Comparison of ENCODE assay signal across 9 cellular contexts in genomic region chr1:230208619-230209261, GRCh38.
DNase-seq lines count a peak whose midpoint lies in the region; ATAC-seq, FAIRE-seq and TF ChIP-seq lines count a peak whose summit lies in the region.
"Had no signal": no experiment of that assay in that cellular context is flagged by ENCODE, and none has a peak within 500 bp of the region (broad histone marks: within the 10 kb centered on the region; RNA-seq: fewer than 3 reads in every experiment).

No MANE protein-coding gene starts in this region.

- peaks cover 3 to 7% of the 10 kb centered on the region in 2 experiments; a peak in 3 of 4 replicates for H3K36me3 ChIP-seq in GM12878 (ENCODE audit: control insufficient read depth in 2 of 2, insufficient read depth in 2 of 2, low read length in 1 of 2)

- no peaks in the 10 kb centered on the region for H3K9me3 ChIP-seq in GM12878 (replicated peaks; ENCODE audit: control insufficient read depth, insufficient read depth, low read length)

- no peak for TF ChIP-seq POLR2A in GM12878 (IDR thresholded peaks at IDR 0.05; ENCODE audit: low read depth, low read length)

- 11% methylated on average over 10 of the region's 10 CpGs for WGBS in GM12878 (ENCODE audit: insufficient coverage, insufficient replicate concordance, low lambda C conversion rate, missing lambda C conversion rate)

- peak overlapping the region; percentile 18; the same call in 1 of the 2 replicates for H3K4me2 ChIP-seq in GM12878 (ENCODE audit: control insufficient read depth, insufficient read depth)

- in situ Hi-C loops in GM12878 (cut with MboI) = no loop called here

- peaks cover 2% of the 10 kb centered on the region for H3K79me2 ChIP-seq in GM12878 (ENCODE audit: control insufficient read depth, insufficient read depth, low read length)

- DNase-seq in DMS53 (lab: John Stamatoyannopoulos, UW) (peak; percentile 26), DMS53 treated with DMSO at 0.1 percent for 48 hours (lab: John Stamatoyannopoulos, UW; ENCODE audit: unreplicated experiment) (no peak), GM12878 (ENCODE audit: low read depth, low spot score) (no peak), AG08395 (ENCODE audit: low spot score) (no peak), hepatic stellate cell (ENCODE audit: low spot score) (no peak), posterior vena cava (ENCODE audit: low spot score) (no peak)
- peak; percentile 30 for DNase-seq in stimulated activated CD8-positive, alpha-beta memory T cell treated with anti-CD3 and anti-CD28 coated beads, Interleukin-12 subunit alpha, Interleukin-12 subunit beta, amount 100 ng/mL, for 4 hours (ENCODE audit: low read depth)

- peak overlapping the region; percentile 24 for H2AFZ ChIP-seq in GM12878 (ENCODE audit: control insufficient read depth, low read depth, low read length)

- ATAC-seq in HG03175 (IDR thresholded peaks at IDR 0.05; ENCODE audit: unreplicated experiment) = peak; percentile 56
- peak; percentile 66 for ATAC-seq in GM12878

- no peak for TF ChIP-seq RAD21 in GM12878 (IDR thresholded peaks at IDR 0.05; ENCODE audit: insufficient read depth, low read depth, low read length)

- FAIRE-seq in GM12878 (lab: Jason Lieb, UNC) = no peak

- intact Hi-C loops in GM12878 (cut with micrococcal nuclease; ENCODE audit: unreplicated experiment) (no loop called here), posterior vena cava (cut with DNase I) (no loop called here)

- TF ChIP-seq EP300 in GM12878 (IDR thresholded peaks at IDR 0.05; ENCODE audit: borderline replicate concordance in 1 of 2, control insufficient read depth in 1 of 2, low read depth in 2 of 2, low read length in 2 of 2) = no peak

- SMC1A ChIA-PET in GM12878 (lab: Charles Lee; ENCODE audit: uncharacterized antibody, unreplicated experiment) = interaction anchor here (1.0 to 2.2 kb wide), 4 partner anchors 12 to 96 kb away, joined by 4 to 10 read pairs (median 4); no protein-coding TSS in a partner anchor

- CTCF ChIA-PET in GM12878 (lab: Yijun Ruan, JAX) = interaction anchor here (0.8 to 2.2 kb wide), 6 partner anchors 13 to 99 kb away, joined by 3 to 6 read pairs (median 3); no protein-coding TSS in a partner anchor

- H3K27ac ChIP-seq in GM12878 (ENCODE audit: control insufficient read depth, insufficient read depth) = no peak overlapping the region; the same call in 1 of the 2 replicates
- H3K27ac ChIP-seq: 22Rv1 had no signal

- no peak overlapping the region for H3K9ac ChIP-seq in GM12878 (ENCODE audit: control insufficient read depth, insufficient read depth, low read length)

- H3K4me1 ChIP-seq in GM12878 (ENCODE audit: control insufficient read depth, insufficient read depth, low read length) = peaks cover 43% of the 10 kb centered on the region

- no peaks in the 10 kb centered on the region for H4K20me1 ChIP-seq in GM12878 (ENCODE audit: control insufficient read depth, insufficient read depth)

- H3K4me3 ChIP-seq in GM12878 = no peak overlapping the region

- H3K27me3 ChIP-seq in GM12878 (replicated peaks in 1 of 2; ENCODE audit: control insufficient read depth in 2 of 2, insufficient read depth in 2 of 2, low read length in 1 of 2) = no peaks in the 10 kb centered on the region

- RAD21 ChIA-PET in GM12878 (lab: Charles Lee; ENCODE audit: unreplicated experiment) = interaction anchor here (0.7 to 1.5 kb wide), 3 partner anchors 41 to 99 kb away, joined by 3 read pairs; no protein-coding TSS in a partner anchor

- POLR2A ChIA-PET in GM12878 (lab: Charles Lee) = no interaction called here

- BruUV-seq in GM12878 (replicated peaks; lab: Mats Ljungman, UMichigan) = TSS peak; percentile 39

- peak in 2 of 3 experiments; percentile 3 to 13; a peak in 1 of 6 replicates for TF ChIP-seq CTCF in GM12878 (IDR thresholded peaks at IDR 0.05 in 2 of 3, conservative IDR thresholded peaks at IDR 0.05 in 1 of 3; ENCODE audit: control insufficient read depth in 2 of 3, extremely low read depth in 1 of 3, insufficient read depth in 1 of 3, low read depth in 3 of 3, low read length in 3 of 3)

TF ChIP-seq in GM12878, 131 proteins besides CTCF, POLR2A, EP300 and RAD21 (continues in another document):
- TF ChIP-seq FOS (IDR thresholded peaks at IDR 0.05; ENCODE audit: borderline replicate concordance, extremely low read depth, insufficient read length) = no peak
- no peak for TF ChIP-seq NBN (IDR thresholded peaks at IDR 0.05)
- TF ChIP-seq MTA3 (IDR thresholded peaks at IDR 0.05; ENCODE audit: borderline replicate concordance, low read length) = 0 out of 2 replicates have a peak, but pooled peaks have one; percentile 21
- TF ChIP-seq EED (IDR thresholded peaks at IDR 0.05; ENCODE audit: low read depth) = peak; percentile 47; the same call in 1 of the 2 replicates
- TF ChIP-seq JUNB (IDR thresholded peaks at IDR 0.05) = peak; percentile 47; the same call in 1 of the 2 replicates
- peak in 1 of 2 experiments; percentile 17; a peak in 1 of 4 replicates for TF ChIP-seq IKZF2 (IDR thresholded peaks at IDR 0.05)
- TF ChIP-seq EGR1 (IDR thresholded peaks at IDR 0.05; ENCODE audit: borderline replicate concordance in 1 of 2, low read depth in 2 of 2, low read length in 2 of 2) = peak in 1 of 2 experiments; percentile 21; a peak in 1 of 3 replicates
- TF ChIP-seq FOXM1 (IDR thresholded peaks at IDR 0.05; ENCODE audit: low read depth, low read length) = 0 out of 2 replicates have a peak, but pooled peaks have one; percentile 32
- no peak for TF ChIP-seq SMC3 (IDR thresholded peaks at IDR 0.05; ENCODE audit: borderline replicate concordance, low read length)
- no peak for TF ChIP-seq TCF7 (IDR thresholded peaks at IDR 0.05; ENCODE audit: borderline replicate concordance)
- TF ChIP-seq ZNF687 (IDR thresholded peaks at IDR 0.05) = peak; percentile 45; the same call in 1 of the 2 replicates
- TF ChIP-seq ZNF384 (IDR thresholded peaks at IDR 0.05; ENCODE audit: borderline replicate concordance, low read depth, low read length) = peak; percentile 88
- no peak for TF ChIP-seq CEBPB (IDR thresholded peaks at IDR 0.05; ENCODE audit: borderline replicate concordance in 1 of 2, low read depth in 2 of 2, low read length in 2 of 2)
- TF ChIP-seq IRF4 (IDR thresholded peaks at IDR 0.05; ENCODE audit: low read depth, low read length) = 0 out of 2 replicates have a peak, but pooled peaks have one; percentile 6
- TF ChIP-seq PKNOX1 (IDR thresholded peaks at IDR 0.05) = 0 out of 2 replicates have a peak, but pooled peaks have one; percentile 34
- TF ChIP-seq CREB1 (IDR thresholded peaks at IDR 0.05; ENCODE audit: low read depth) = 0 out of 2 replicates have a peak, but pooled peaks have one; percentile 14
- peak; percentile 35; the same call in 1 of the 2 replicates for TF ChIP-seq CREM (IDR thresholded peaks at IDR 0.05; ENCODE audit: low read depth)
- TF ChIP-seq RUNX3 (IDR thresholded peaks at IDR 0.05; ENCODE audit: low read length) = peak; percentile 36
- TF ChIP-seq RELB (IDR thresholded peaks at IDR 0.05; ENCODE audit: low read depth) = no peak

Comparison
In these comparisons a context has a peak if more than half of its experiments do, and no peak if none do; other contexts are left out.
1. DNase-seq: peak in DMS53 (single experiment) and stimulated activated CD8-positive, alpha-beta memory T cell treated with anti-CD3 and anti-CD28 coated beads, Interleukin-12 subunit alpha, Interleukin-12 subunit beta, amount 100 ng/mL, for 4 hours (single experiment); none in DMS53 treated with DMSO at 0.1 percent for 48 hours (single experiment), GM12878 (single experiment), AG08395 (single experiment), hepatic stellate cell (single experiment) and posterior vena cava (single experiment).